ENCODE assay signal across 21 cellular contexts in genomic region chr7:151776446-151776845, GRCh38.
"Had no signal": no experiment of that assay in that cellular context is flagged by ENCODE, and none has a peak within 500 bp of the region (broad histone marks: within the 10 kb centered on the region; RNA-seq: fewer than 3 reads in every experiment).

No MANE protein-coding gene starts in this region.

- H3K4me3 ChIP-seq: left ventricle myocardium inferior, ovary, prostate gland, smooth muscle cell, suprapubic skin, tibial artery had no signal

- H3K4me2 ChIP-seq: smooth muscle cell had no signal

- H3K27ac ChIP-seq: left ventricle myocardium inferior, ovary, prostate gland, suprapubic skin, tibial artery had no signal

- H3K36me3 ChIP-seq: ovary, prostate gland had no signal

- H3K9me3 ChIP-seq: left ventricle myocardium inferior, ovary, prostate gland, suprapubic skin, tibial artery had no signal

- H3K4me1 ChIP-seq: left ventricle myocardium inferior, suprapubic skin, tibial artery had no signal

- DNase-seq: activated CD4-positive, alpha-beta memory T cell treated with anti-CD3 and anti-CD28 coated beads for 36 hours; activated CD4-positive, alpha-beta T cell treated with anti-CD3 and anti-CD28 coated beads, Interleukin-2, amount 10 ng/mL, durations not matched to agents 24 days and 14 days; activated CD4-positive, CD25-positive, alpha-beta regulatory T cell treated with anti-CD3 and anti-CD28 coated beads, Interleukin-2, amount 50 U/mL, for 72 hours; activated CD8-positive, alpha-beta memory T cell treated with anti-CD3 and anti-CD28 coated beads, Interleukin-2, amount 50 U/mL, for 4 hours; activated T-cell treated with anti-CD3 and anti-CD28 coated beads, Interleukin-2, amount 50 U/mL, for 1 hour; dermis blood vessel endothelial cell; effector CD8-positive, alpha-beta T cell; glutamatergic neuron; left ventricle myocardium inferior; mammary epithelial cell; naive B cell; nephron progenitor cell; retina; stimulated activated CD4-positive, alpha-beta T cell treated with anti-CD3 and anti-CD28 coated beads, Interleukin-15, amount 100 ng/mL, for 24 hours; stimulated activated CD4-positive, alpha-beta T cell treated with anti-CD3 and anti-CD28 coated beads, Interleukin-2, amount 100 ng/mL, for 24 hours; T-helper 2 cell; tibial artery had no signal

- H3K27me3 ChIP-seq: ovary, suprapubic skin, tibial artery had no signal
